In the genomic region with DNA sequence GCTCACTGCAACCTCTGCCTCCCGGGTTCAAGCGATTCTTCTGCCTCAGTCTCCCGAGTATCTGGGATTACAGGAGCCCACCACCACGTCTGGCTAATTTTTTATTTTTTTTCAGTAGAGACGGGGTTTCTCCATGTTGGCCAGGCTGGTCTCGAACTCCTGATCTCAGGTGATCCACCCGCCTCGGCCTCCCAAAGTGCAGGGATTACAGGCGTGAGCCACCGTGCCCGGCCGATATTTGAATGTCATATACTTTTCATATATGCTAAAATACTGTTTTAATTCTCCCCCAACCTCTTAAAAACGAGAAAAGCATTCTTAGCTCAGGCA, we compare ENCODE assay signal across 8 cellular contexts. TPM values are rescaled to one million over a fixed set of nuclear protein-coding genes. Genes with fewer than 3 reads are reported as not detected.
DNase-seq lines count a peak whose midpoint lies in the region; ATAC-seq and TF ChIP-seq lines count a peak whose summit lies in the region.
"Not testable (repeated sequence)": the region's sequence is repeated elsewhere in the genome, so short reads cannot be mapped to it uniquely, and the experiment has no call there.

No MANE protein-coding gene starts in this region.

- not testable (repeated sequence) for H3K9ac ChIP-seq in iPS-15b (ENCODE audit: low read depth, low read length)

- TF ChIP-seq CTCF in AG10803 (conservative IDR thresholded peaks at IDR 0.05; ENCODE audit: low read length); HFF-Myc (IDR thresholded peaks at IDR 0.05; ENCODE audit: low read depth, low read length, missing control alignments); nephron (IDR thresholded peaks at IDR 0.05; ENCODE audit: unreplicated experiment in 3 of 3): not testable (repeated sequence)

- peak overlapping the region; percentile 71 for H3K4me3 ChIP-seq in AG10803 (ENCODE audit: low read length)
- H3K4me3 ChIP-seq in HFF-Myc (replicated peaks; ENCODE audit: low read depth, low read length), result peak overlapping the region; percentile 67
- peak overlapping the region; percentile 56 for H3K4me3 ChIP-seq in SJSA1
- H3K4me3 ChIP-seq in effector memory CD4-positive, alpha-beta T cell (ENCODE audit: insufficient read depth, low read depth, low read length, poor library complexity, severe bottlenecking), result not testable (repeated sequence)
- peak overlapping the region; percentile 77 for H3K4me3 ChIP-seq in iPS-15b (ENCODE audit: low read depth, low read length)

- not testable (repeated sequence) for H3K9me3 ChIP-seq in SJSA1 (replicated peaks); effector memory CD4-positive, alpha-beta T cell (ENCODE audit: control insufficient read depth, low read length); iPS-15b (ENCODE audit: control insufficient read depth, insufficient read depth, low read length)

- H3K36me3 Mint-ChIP-seq in activated naive CD8-positive, alpha-beta T cell; nephron (ENCODE audit: low read depth); stimulated activated memory B cell treated with anti-CD40 and anti-IgM and Interleukin-4, amounts not matched to agents 10 μg/mL and 1 μg/mL and 100 μg/mL, for 72 hours: not testable (repeated sequence)

- ATAC-seq in stimulated activated memory B cell treated with anti-CD40 and anti-IgM and Interleukin-4, amounts not matched to agents 10 μg/mL and 1 μg/mL and 100 μg/mL, for 72 hours, result not testable (repeated sequence)

- H3K9me3 Mint-ChIP-seq in activated naive CD8-positive, alpha-beta T cell (ENCODE audit: low read depth); nephron; stimulated activated memory B cell treated with anti-CD40 and anti-IgM and Interleukin-4, amounts not matched to agents 10 μg/mL and 1 μg/mL and 100 μg/mL, for 72 hours: not testable (repeated sequence)

- H3K27me3 Mint-ChIP-seq in activated naive CD8-positive, alpha-beta T cell, result not testable (repeated sequence)
- H3K27me3 Mint-ChIP-seq in nephron (ENCODE audit: low read depth), result peaks cover 50% of the 10 kb centered on the region
- peaks cover 38% of the 10 kb centered on the region for H3K27me3 Mint-ChIP-seq in stimulated activated memory B cell treated with anti-CD40 and anti-IgM and Interleukin-4, amounts not matched to agents 10 μg/mL and 1 μg/mL and 100 μg/mL, for 72 hours

- H3K4me1 Mint-ChIP-seq in activated naive CD8-positive, alpha-beta T cell (ENCODE audit: low read depth), result peaks cover 33% of the 10 kb centered on the region
- H3K4me1 Mint-ChIP-seq in nephron, result peaks cover 24% of the 10 kb centered on the region
- peaks cover 35% of the 10 kb centered on the region for H3K4me1 Mint-ChIP-seq in stimulated activated memory B cell treated with anti-CD40 and anti-IgM and Interleukin-4, amounts not matched to agents 10 μg/mL and 1 μg/mL and 100 μg/mL, for 72 hours

- peak overlapping the region; percentile 46 for H3K27ac Mint-ChIP-seq in activated naive CD8-positive, alpha-beta T cell
- H3K27ac Mint-ChIP-seq in nephron, result peak overlapping the region in 2 of 3 experiments; percentile 39 to 66
- peak overlapping the region; percentile 42 for H3K27ac Mint-ChIP-seq in stimulated activated memory B cell treated with anti-CD40 and anti-IgM and Interleukin-4, amounts not matched to agents 10 μg/mL and 1 μg/mL and 100 μg/mL, for 72 hours

- peak overlapping the region; percentile 65 for H3K4me3 Mint-ChIP-seq in activated naive CD8-positive, alpha-beta T cell
- H3K4me3 Mint-ChIP-seq in nephron, result peak overlapping the region; percentile 79 to 86 (median 86)
- H3K4me3 Mint-ChIP-seq in stimulated activated memory B cell treated with anti-CD40 and anti-IgM and Interleukin-4, amounts not matched to agents 10 μg/mL and 1 μg/mL and 100 μg/mL, for 72 hours, result peak overlapping the region; percentile 75

- peaks cover 17% of the 10 kb centered on the region for H3K4me1 ChIP-seq in SJSA1 (replicated peaks)
- H3K4me1 ChIP-seq in effector memory CD4-positive, alpha-beta T cell (ENCODE audit: control insufficient read depth, insufficient read depth, low read length, poor library complexity, severe bottlenecking), result peaks cover 39% of the 10 kb centered on the region
- H3K4me1 ChIP-seq in iPS-15b (ENCODE audit: control insufficient read depth, insufficient read depth, low read length), result not testable (repeated sequence)

- peak overlapping the region; percentile 85 for H3K27ac ChIP-seq in SJSA1
- H3K27ac ChIP-seq in effector memory CD4-positive, alpha-beta T cell (ENCODE audit: insufficient read depth, low read length, poor library complexity, severe bottlenecking), result peak overlapping the region; percentile 75

- peaks cover 34% of the 10 kb centered on the region for H3K27me3 ChIP-seq in SJSA1 (replicated peaks)
- not testable (repeated sequence) for H3K27me3 ChIP-seq in effector memory CD4-positive, alpha-beta T cell (replicated peaks; ENCODE audit: control insufficient read depth, insufficient read depth, low read length, poor library complexity, severe bottlenecking)
- H3K27me3 ChIP-seq in iPS-15b (ENCODE audit: control insufficient read depth, insufficient read depth, low read length), result peaks cover 47% of the 10 kb centered on the region

- not testable (repeated sequence) for H3K36me3 ChIP-seq in SJSA1; effector memory CD4-positive, alpha-beta T cell (ENCODE audit: control insufficient read depth, insufficient read depth, low read length); iPS-15b (ENCODE audit: control insufficient read depth, insufficient read depth, low read length)

- not testable (repeated sequence) for DNase-seq in AG10803 (ENCODE audit: low read depth); HFF-Myc (ENCODE audit: extremely low read depth, low read depth); SJSA1 (ENCODE audit: low read depth in 1 of 2, low spot score in 2 of 2); effector memory CD4-positive, alpha-beta T cell

RNA-seq across cellular contexts. Expression of gene ZBED4, which starts 1.1 kb away (rescaled TPM):
- 9.8 and 11.7 TPM in 2 replicates for total RNA-seq in SJSA1 (2014; rRNA removed; shearing (Covaris generic))

RNA-seq across cellular contexts. Expression of gene BRD1, which starts 24.9 kb away (rescaled TPM):
- total RNA-seq in SJSA1 (2014; rRNA removed; shearing (Covaris generic)), result 25.1 and 28.2 TPM in 2 replicates
